13 cellular contexts compared by ENCODE assay signal in the genomic region with DNA sequence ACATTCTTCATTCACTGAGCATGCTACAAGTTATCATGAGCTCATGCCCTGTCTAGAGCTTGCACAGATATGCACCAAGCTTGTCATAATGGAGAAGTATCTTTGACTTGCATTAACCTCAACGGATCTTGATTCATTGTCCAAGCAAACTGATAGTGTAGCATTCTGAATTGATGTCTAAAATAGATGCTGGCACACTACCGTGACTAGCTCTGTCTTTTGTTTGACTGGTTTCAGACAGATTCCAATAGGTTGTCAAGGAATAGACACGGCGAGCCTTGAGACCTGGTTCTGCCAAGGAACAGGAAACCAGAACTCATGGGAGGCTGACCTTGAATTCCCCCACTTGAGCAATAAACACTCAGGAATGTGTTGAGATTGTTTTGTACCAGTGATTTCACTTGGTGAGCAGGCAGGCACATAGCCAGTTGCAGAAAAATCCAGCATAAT.
DNase-seq lines count a peak whose midpoint lies in the region; ATAC-seq and TF ChIP-seq lines count a peak whose summit lies in the region.
"Had no signal": no experiment of that assay in that cellular context is flagged by ENCODE, and none has a peak within 500 bp of the region (broad histone marks: within the 10 kb centered on the region; RNA-seq: fewer than 3 reads in every experiment).

No MANE protein-coding gene starts in this region.

- no peaks in the 10 kb centered on the region for H3K27me3 Mint-ChIP-seq in activated CD4-positive, alpha-beta T cell treated with anti-CD3 and anti-CD28 coated beads, Interleukin-2, amount 10 ng/mL, durations not matched to agents 7 days and 5 days
- H3K27me3 Mint-ChIP-seq: T-helper 17 cell had no signal

- no peaks in the 10 kb centered on the region for H3K36me3 ChIP-seq in aorta (ENCODE audit: control insufficient read depth in 1 of 2, insufficient read depth in 2 of 2, low read length in 1 of 2)

- no peaks in the 10 kb centered on the region for H3K9me3 Mint-ChIP-seq in activated CD4-positive, alpha-beta T cell treated with anti-CD3 and anti-CD28 coated beads, Interleukin-2, amount 10 ng/mL, durations not matched to agents 7 days and 5 days
- H3K9me3 Mint-ChIP-seq in activated naive CD4-positive, alpha-beta T cell treated with anti-CD3 and anti-CD28 coated beads, Interleukin-2, amount 50 U/mL, for 72 hours, result no peaks in the 10 kb centered on the region

- H3K4me3 ChIP-seq in fibroblast of mammary gland (ENCODE audit: control insufficient read depth, low read depth, low read length), result no peak overlapping the region
- H3K4me3 ChIP-seq in aorta (ENCODE audit: low read length in 2 of 2), result no peak overlapping the region

- no peaks in the 10 kb centered on the region for H3K4me1 ChIP-seq in aorta (ENCODE audit: control insufficient read depth in 1 of 2, insufficient read depth in 2 of 2, low read length in 2 of 2)

- intact Hi-C loops in Right ventricle myocardium inferior (cut with DNase I) (loop anchor here (10.0 kb wide), 1 partner anchor 165 kb away; no protein-coding TSS in a partner anchor), cardiac septum (cut with DNase I) (no loop called here), aorta (cut with DNase I) (loop anchor here in 1 of 2 donors (10.0 kb wide), 1 partner anchor 155 kb away; no protein-coding TSS in a partner anchor)

- WGBS in aorta, 2 donors, result 1 to 2% methylated on average over 4 of the region's 4 CpGs

- H3K9me3 ChIP-seq in aorta (ENCODE audit: control insufficient read depth, low read length), result no peaks in the 10 kb centered on the region

- ATAC-seq in Right ventricle myocardium inferior, result peak; percentile 84
- peak; percentile 82 for ATAC-seq in aorta (ENCODE audit: low FRiP score)
- no peak for ATAC-seq in GM21786 (IDR thresholded peaks at IDR 0.05; ENCODE audit: unreplicated experiment)
- ATAC-seq in activated naive CD4-positive, alpha-beta T cell treated with anti-CD3 and anti-CD28 coated beads, Interleukin-2, amount 50 U/mL, for 72 hours, result no peak
- ATAC-seq: T-helper 17 cell had no signal

- POLR2A ChIA-PET in activated CD4-positive, alpha-beta T cell treated with anti-CD3 and anti-CD28 coated beads, Interleukin-2, amount 10 ng/mL, durations not matched to agents 7 days and 5 days (lab: Charles Lee), result interaction anchor here (0.7 kb wide), 1 partner anchor 15 kb away, joined by 4 read pairs; no protein-coding TSS in a partner anchor

- DNase-seq in Right ventricle myocardium inferior (ENCODE audit: missing footprints) (no peak), cardiac septum (ENCODE audit: low spot score) (no peak), fibroblast of mammary gland (ENCODE audit: low read depth) (peak; percentile 85), myocyte (ENCODE audit: low read depth) (peak; percentile 68), aorta (peak in 1 of 2 donors; percentile 62)
- DNase-seq in activated CD4-positive, alpha-beta T cell treated with anti-CD3 and anti-CD28 coated beads, Interleukin-2, amount 10 ng/mL, durations not matched to agents 7 days and 5 days, result no peak
- no peak for DNase-seq in activated naive CD4-positive, alpha-beta T cell treated with anti-CD3 and anti-CD28 coated beads, Interleukin-2, amount 50 U/mL, for 72 hours (ENCODE audit: low spot score in 2 of 2)
- DNase-seq: 8988T; effector CD8-positive, alpha-beta T cell; Karpas-422; NCI-H82; T-helper 17 cell had no signal

- H3K27ac ChIP-seq in aorta (ENCODE audit: low read depth in 1 of 2, low read length in 2 of 2), result peak overlapping the region in 1 of 2 donors; percentile 67

- CTCF ChIA-PET in activated CD4-positive, alpha-beta T cell treated with anti-CD3 and anti-CD28 coated beads, Interleukin-2, amount 10 ng/mL, durations not matched to agents 7 days and 5 days (lab: Charles Lee), result no interaction called here

- no peak overlapping the region for H3K4me3 Mint-ChIP-seq in activated CD4-positive, alpha-beta T cell treated with anti-CD3 and anti-CD28 coated beads, Interleukin-2, amount 10 ng/mL, durations not matched to agents 7 days and 5 days
- H3K4me3 Mint-ChIP-seq: T-helper 17 cell had no signal

- H3K27ac Mint-ChIP-seq in activated CD4-positive, alpha-beta T cell treated with anti-CD3 and anti-CD28 coated beads, Interleukin-2, amount 10 ng/mL, durations not matched to agents 7 days and 5 days, result no peak overlapping the region
- no peak overlapping the region for H3K27ac Mint-ChIP-seq in activated naive CD4-positive, alpha-beta T cell treated with anti-CD3 and anti-CD28 coated beads, Interleukin-2, amount 50 U/mL, for 72 hours
- H3K27ac Mint-ChIP-seq: T-helper 17 cell had no signal

- no peaks in the 10 kb centered on the region for H3K36me3 Mint-ChIP-seq in activated CD4-positive, alpha-beta T cell treated with anti-CD3 and anti-CD28 coated beads, Interleukin-2, amount 10 ng/mL, durations not matched to agents 7 days and 5 days (ENCODE audit: low read depth)
- no peaks in the 10 kb centered on the region for H3K36me3 Mint-ChIP-seq in activated naive CD4-positive, alpha-beta T cell treated with anti-CD3 and anti-CD28 coated beads, Interleukin-2, amount 50 U/mL, for 72 hours

- no peak for TF ChIP-seq CTCF in fibroblast of mammary gland (conservative IDR thresholded peaks at IDR 0.05; ENCODE audit: control insufficient read depth, insufficient read depth, low read depth, low read length)

- H3K27me3 ChIP-seq in aorta (ENCODE audit: control insufficient read depth in 1 of 2, insufficient read depth in 2 of 2, low read length in 1 of 2), result no peaks in the 10 kb centered on the region

- no peaks in the 10 kb centered on the region for H3K4me1 Mint-ChIP-seq in activated CD4-positive, alpha-beta T cell treated with anti-CD3 and anti-CD28 coated beads, Interleukin-2, amount 10 ng/mL, durations not matched to agents 7 days and 5 days
- H3K4me1 Mint-ChIP-seq: T-helper 17 cell had no signal

Comparison
In these comparisons a context has a peak if more than half of its experiments do, and no peak if none do; other contexts are left out.
1. ATAC-seq: peak in Right ventricle myocardium inferior (single experiment) and aorta (single experiment); none in GM21786 (single experiment) and activated naive CD4-positive, alpha-beta T cell treated with anti-CD3 and anti-CD28 coated beads, Interleukin-2, amount 50 U/mL, for 72 hours (0 of 2).
2. DNase-seq: peak in fibroblast of mammary gland (single experiment) and myocyte (single experiment); none in Right ventricle myocardium inferior (single experiment), cardiac septum (single experiment), activated CD4-positive, alpha-beta T cell treated with anti-CD3 and anti-CD28 coated beads, Interleukin-2, amount 10 ng/mL, durations not matched to agents 7 days and 5 days (single experiment) and activated naive CD4-positive, alpha-beta T cell treated with anti-CD3 and anti-CD28 coated beads, Interleukin-2, amount 50 U/mL, for 72 hours (0 of 2).